9 cellular contexts compared by ENCODE assay signal in genomic region chr6:27867941-27868705, GRCh38. TPM values are rescaled to one million over a fixed set of nuclear protein-coding genes. Genes with fewer than 3 reads are reported as not detected.
DNase-seq lines count a peak whose midpoint lies in the region; ATAC-seq and TF ChIP-seq lines count a peak whose summit lies in the region.
"Had no signal": no experiment of that assay in that cellular context is flagged by ENCODE, and none has a peak within 500 bp of the region (broad histone marks: within the 10 kb centered on the region; RNA-seq: fewer than 3 reads in every experiment).

No MANE protein-coding gene starts in this region.

- ATAC-seq in activated T-cell treated with anti-CD3 and anti-CD28 coated beads, Interleukin-2, amount 50 U/mL, for 4 hours, result no peak

- H3K36me3 Mint-ChIP-seq in activated T-cell treated with anti-CD3 and anti-CD28 coated beads, Interleukin-2, amount 50 U/mL, for 4 hours (ENCODE audit: insufficient read depth), result no peaks in the 10 kb centered on the region

- no peak for DNase-seq in activated T-cell treated with anti-CD3 and anti-CD28 coated beads, Interleukin-2, amount 50 U/mL, for 4 hours
- DNase-seq in activated T-cell treated with anti-CD3 and anti-CD28 coated beads, Interleukin-2, amount 50 U/mL, for 48 hours, result no peak
- DNase-seq in NT2/D1 (ENCODE audit: low read depth, low spot score) (no peak), spleen (no peak), NCI-H128 (lab: John Stamatoyannopoulos, UW; ENCODE audit: unreplicated experiment) (no peak), testis (no peak)
- DNase-seq in stimulated activated naive CD4-positive, alpha-beta T cell treated with Interleukin-2 at 50 U/mL for 16 hours (lab: John Stamatoyannopoulos, UW), result no peak

- H3K4me3 Mint-ChIP-seq in activated T-cell treated with anti-CD3 and anti-CD28 coated beads, Interleukin-2, amount 50 U/mL, for 4 hours, result peak overlapping the region; percentile 97

- peak overlapping the region; percentile 30 for H3K27ac ChIP-seq in ectodermal cell (ENCODE audit: insufficient read depth, low read depth, low read length, poor library complexity, severe bottlenecking)
- peak overlapping the region in 5 of 8 donors; percentile 84 to 92 (median 91) for H3K27ac ChIP-seq in spleen
- H3K27ac ChIP-seq in testis, result no peak overlapping the region

- no peak for TF ChIP-seq POLR2A in spleen (IDR thresholded peaks at IDR 0.05)
- TF ChIP-seq POLR2A in testis (IDR thresholded peaks at IDR 0.05), result no peak

- H3K27me3 ChIP-seq in NT2/D1 (ENCODE audit: insufficient read depth, insufficient read length) (no peaks in the 10 kb centered on the region), ectodermal cell (ENCODE audit: control insufficient read depth, insufficient read depth, low read length, poor library complexity, severe bottlenecking) (no peaks in the 10 kb centered on the region), spleen (replicated peaks in 1 of 7) (peaks cover 0 to 8% (median 0%) of the 10 kb centered on the region in 7 donors), testis (no peaks in the 10 kb centered on the region)

- TF ChIP-seq CTCF in spleen (IDR thresholded peaks at IDR 0.05 in 8 of 11, conservative IDR thresholded peaks at IDR 0.05 in 3 of 11) (no peak), testis (IDR thresholded peaks at IDR 0.05) (no peak)

- intact Hi-C loops in spleen (cut with DNase I; ENCODE audit: low total_unique reads), result loop anchor here (5.0 kb wide), 1 partner anchor 36 kb away; a partner anchor contains a TSS
- intact Hi-C loops in testis (cut with DNase I; ENCODE audit: low total_unique reads), result no loop called here

- peaks cover 56% of the 10 kb centered on the region for H3K4me1 Mint-ChIP-seq in activated T-cell treated with anti-CD3 and anti-CD28 coated beads, Interleukin-2, amount 50 U/mL, for 4 hours (ENCODE audit: low read depth)

- peak overlapping the region; percentile 93 for H3K9ac ChIP-seq in NT2/D1 (ENCODE audit: insufficient read length, low read depth)

- WGBS in ectodermal cell, 2 experiments, result 88 to 91% methylated on average over 4 of the region's 4 CpGs
- 91 to 96% (median 94%) methylated on average over 4 of the region's 4 CpGs for WGBS in spleen, 5 donors
- 68 to 76% methylated on average over 4 of the region's 4 CpGs for WGBS in testis, 2 donors

- no peaks in the 10 kb centered on the region for H3K9me3 Mint-ChIP-seq in activated T-cell treated with anti-CD3 and anti-CD28 coated beads, Interleukin-2, amount 50 U/mL, for 4 hours

- H3K4me1 ChIP-seq in NT2/D1 (ENCODE audit: insufficient read depth, insufficient read length) (no peaks in the 10 kb centered on the region), ectodermal cell (ENCODE audit: control insufficient read depth, insufficient read depth, low read length) (peaks cover 3% of the 10 kb centered on the region), spleen (peaks cover 7 to 55% (median 41%) of the 10 kb centered on the region in 6 donors), testis (peaks cover 29% of the 10 kb centered on the region)

- no peaks in the 10 kb centered on the region for H3K36me3 ChIP-seq in NT2/D1 (ENCODE audit: insufficient read depth, insufficient read length, low read length)
- no peaks in the 10 kb centered on the region for H3K36me3 ChIP-seq in ectodermal cell (ENCODE audit: control insufficient read depth, insufficient read depth, low read length)
- no peaks in the 10 kb centered on the region for H3K36me3 ChIP-seq in spleen
- H3K36me3 ChIP-seq in testis (ENCODE audit: low read depth, missing control alignments), result no peaks in the 10 kb centered on the region

- no peaks in the 10 kb centered on the region for H3K27me3 Mint-ChIP-seq in activated T-cell treated with anti-CD3 and anti-CD28 coated beads, Interleukin-2, amount 50 U/mL, for 4 hours (ENCODE audit: low read depth)

- H3K4me3 ChIP-seq in NT2/D1 (ENCODE audit: insufficient read length, low read depth), result peak overlapping the region; percentile 17
- H3K4me3 ChIP-seq in ectodermal cell (ENCODE audit: insufficient read depth, low read depth, low read length), result no peak overlapping the region
- H3K4me3 ChIP-seq in spleen, result peak overlapping the region in 2 of 8 donors; percentile 60 to 75
- no peak overlapping the region for H3K4me3 ChIP-seq in testis

- H3K9me3 ChIP-seq in NT2/D1 (ENCODE audit: insufficient read depth, low read length), result no peaks in the 10 kb centered on the region
- no peaks in the 10 kb centered on the region for H3K9me3 ChIP-seq in ectodermal cell (ENCODE audit: control insufficient read depth, low read length)
- H3K9me3 ChIP-seq in spleen, result no peaks in the 10 kb centered on the region
- H3K9me3 ChIP-seq in testis, result no peaks in the 10 kb centered on the region

RNA-seq across cellular contexts. Expression of gene OR2B2, which starts 44.1 kb away (rescaled TPM):
- total RNA-seq in activated T-cell treated with anti-CD3 and anti-CD28 coated beads, Interleukin-2, amount 50 U/mL, for 4 hours, result not detected
- not detected for polyA plus RNA-seq in ectodermal cell (2013, experiment 1 of 4)
- not detected for polyA plus RNA-seq in ectodermal cell (2013, experiment 2 of 4)
- polyA plus RNA-seq in ectodermal cell (2013, experiment 3 of 4), result not detected
- polyA plus RNA-seq in ectodermal cell (2013, experiment 4 of 4), result not detected
- not detected for total RNA-seq in spleen
- polyA plus RNA-seq in spleen, result not detected
- not detected for total RNA-seq in testis
- polyA plus RNA-seq in testis (ENCODE audit: insufficient read depth, low read depth, low replicate concordance), result not detected
- total RNA-seq: Daoy had no signal

Comparison
In these comparisons a context has a peak if more than half of its experiments do, and no peak if none do; other contexts are left out.
1. H3K27ac ChIP-seq: peak in ectodermal cell (single experiment) and spleen (5 of 8); none in testis (0 of 2).